In the genomic region with DNA sequence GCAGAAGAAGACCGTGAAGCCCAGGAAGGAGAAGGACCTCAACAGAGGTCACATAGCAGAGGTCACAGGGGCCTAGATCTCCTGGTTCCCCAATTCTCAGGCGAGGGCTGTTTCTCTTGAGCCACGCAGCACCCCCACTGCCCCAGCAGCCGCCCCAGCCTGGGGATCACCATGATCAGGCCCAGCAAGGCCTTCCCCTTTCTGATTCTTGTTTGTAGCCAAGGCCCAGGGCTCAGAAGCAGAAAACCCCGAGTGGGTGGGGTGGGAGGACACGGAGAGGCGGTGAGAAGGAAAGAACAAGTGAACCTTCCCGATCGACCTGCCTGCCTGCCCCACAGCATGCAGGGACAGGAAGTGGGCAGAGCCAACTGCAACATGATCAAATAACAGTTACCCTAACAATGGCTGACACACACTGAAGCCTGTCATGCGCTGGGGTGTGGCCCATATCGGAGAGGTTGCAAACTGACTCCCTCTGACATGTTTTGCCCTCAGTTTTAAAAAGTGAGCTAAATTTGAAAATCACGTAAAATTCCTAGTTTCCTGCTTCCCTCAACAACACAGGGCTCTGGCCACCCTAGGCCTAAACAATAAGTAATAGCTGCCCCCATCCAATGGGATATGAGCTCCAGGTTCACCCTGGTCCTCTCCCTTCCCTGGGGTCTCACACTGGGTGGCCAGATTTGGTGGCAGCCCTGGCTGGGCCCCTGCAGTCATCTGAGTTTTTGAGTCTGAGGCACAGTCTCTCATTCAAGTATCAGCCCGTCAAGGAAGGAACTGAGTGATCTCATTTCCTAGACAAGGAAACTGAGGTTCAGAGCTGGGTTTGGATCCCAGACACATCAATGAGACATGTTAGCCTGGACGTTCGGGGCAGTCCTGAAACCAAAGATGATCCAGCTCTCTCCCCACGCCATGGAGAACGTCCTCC, we compare ENCODE assay signal across 8 cellular contexts. TPM values are rescaled to one million over a fixed set of nuclear protein-coding genes. Genes with fewer than 3 reads are reported as not detected.
A peak's percentile ranks its signal among the peaks of the same experiment; 100 is the strongest.
DNase-seq lines count a peak whose midpoint lies in the region; ATAC-seq and TF ChIP-seq lines count a peak whose summit lies in the region.

No MANE protein-coding gene starts in this region.

- H3K27ac Mint-ChIP-seq in activated CD4-positive, alpha-beta memory T cell treated with anti-CD3 and anti-CD28 coated beads, Interleukin-2, amount 10 ng/mL, durations not matched to agents 7 days and 5 days = peak overlapping the region; percentile 96
- peak overlapping the region; percentile 71 for H3K27ac Mint-ChIP-seq in endodermal cell
- peak overlapping the region; percentile 91 for H3K27ac Mint-ChIP-seq in osteocyte (ENCODE audit: unreplicated experiment)

- peak; percentile 52 for DNase-seq in NCI-H2107 treated with DMSO at 0.1 percent for 48 hours (lab: John Stamatoyannopoulos, UW; ENCODE audit: unreplicated experiment)
- no peak for DNase-seq in NCI-H2107 (lab: John Stamatoyannopoulos, UW)
- DNase-seq in KG1 (lab: John Stamatoyannopoulos, UW) = peak; percentile 39
- DNase-seq in activated CD4-positive, alpha-beta memory T cell treated with anti-CD3 and anti-CD28 coated beads, Interleukin-2, amount 10 ng/mL, durations not matched to agents 7 days and 5 days = peak; percentile 85
- no peak for DNase-seq in endodermal cell
- no peak for DNase-seq in osteocyte (ENCODE audit: extremely low spot score, unreplicated experiment)
- DNase-seq in transverse colon = peak; percentile 66

- TF ChIP-seq CTCF in endodermal cell (conservative IDR thresholded peaks at IDR 0.05) (no peak), osteocyte (IDR thresholded peaks at IDR 0.05) (no peak), transverse colon (IDR thresholded peaks at IDR 0.05) (no peak)

- no peak for ATAC-seq in HG03457 (IDR thresholded peaks at IDR 0.05; ENCODE audit: unreplicated experiment)

- no peak for TF ChIP-seq EP300 in transverse colon (IDR thresholded peaks at IDR 0.05; ENCODE audit: low read depth)

- H3K4me1 ChIP-seq in endodermal cell (ENCODE audit: control insufficient read depth, insufficient read depth, low read length) (no peaks in the 10 kb centered on the region), transverse colon (peaks cover 37 to 62% (median 54%) of the 10 kb centered on the region in 4 donors)

- in situ Hi-C loops in transverse colon (cut with MboI; ENCODE audit: low pct_ligation_motif_present in 1 of 4, low pct_unique_long_range_greater_than_20kb in 1 of 4, low sequenced_read_pairs in 3 of 4) = no loop called here

- no peak overlapping the region for H3K9ac ChIP-seq in endodermal cell (ENCODE audit: extremely low read depth, low read length, poor library complexity, severe bottlenecking)

- H3K36me3 Mint-ChIP-seq in activated CD4-positive, alpha-beta memory T cell treated with anti-CD3 and anti-CD28 coated beads, Interleukin-2, amount 10 ng/mL, durations not matched to agents 7 days and 5 days (ENCODE audit: low read depth) = peaks cover 60% of the 10 kb centered on the region
- H3K36me3 Mint-ChIP-seq in endodermal cell (ENCODE audit: low read depth) (peaks cover 46% of the 10 kb centered on the region), osteocyte (ENCODE audit: unreplicated experiment) (peaks cover 24% of the 10 kb centered on the region)

- peaks cover 76% of the 10 kb centered on the region for H3K4me1 Mint-ChIP-seq in activated CD4-positive, alpha-beta memory T cell treated with anti-CD3 and anti-CD28 coated beads, Interleukin-2, amount 10 ng/mL, durations not matched to agents 7 days and 5 days
- H3K4me1 Mint-ChIP-seq in endodermal cell (peaks cover 38% of the 10 kb centered on the region), osteocyte (ENCODE audit: unreplicated experiment) (peaks cover 75% of the 10 kb centered on the region)

- no peaks in the 10 kb centered on the region for H3K9me3 ChIP-seq in endodermal cell (ENCODE audit: control insufficient read depth, low read length)
- H3K9me3 ChIP-seq in transverse colon = no peaks in the 10 kb centered on the region

- H3K9me3 Mint-ChIP-seq in activated CD4-positive, alpha-beta memory T cell treated with anti-CD3 and anti-CD28 coated beads, Interleukin-2, amount 10 ng/mL, durations not matched to agents 7 days and 5 days = no peaks in the 10 kb centered on the region
- H3K9me3 Mint-ChIP-seq in endodermal cell (no peaks in the 10 kb centered on the region), osteocyte (ENCODE audit: unreplicated experiment) (no peaks in the 10 kb centered on the region)

- H3K27ac ChIP-seq in endodermal cell (ENCODE audit: low read depth, low read length) = peak overlapping the region; percentile 16
- peak overlapping the region; percentile 38 to 79 (median 65) for H3K27ac ChIP-seq in transverse colon

- H3K36me3 ChIP-seq in endodermal cell (ENCODE audit: control insufficient read depth, insufficient read depth, low read length) (peaks cover 48% of the 10 kb centered on the region), transverse colon (no peaks in the 10 kb centered on the region)

- intact Hi-C loops in transverse colon (cut with DNase I; ENCODE audit: low total_unique reads) = no loop called here

- POLR2A ChIA-PET in activated CD4-positive, alpha-beta memory T cell treated with anti-CD3 and anti-CD28 coated beads, Interleukin-2, amount 10 ng/mL, durations not matched to agents 7 days and 5 days (lab: Charles Lee) = interaction anchor here (0.6 to 3.5 kb wide), 14 partner anchors 12 to 553 kb away, joined by 3 to 22 read pairs (median 4); a partner anchor contains a TSS

- peak overlapping the region; percentile 76 for H3K4me3 Mint-ChIP-seq in activated CD4-positive, alpha-beta memory T cell treated with anti-CD3 and anti-CD28 coated beads, Interleukin-2, amount 10 ng/mL, durations not matched to agents 7 days and 5 days
- no peak overlapping the region for H3K4me3 Mint-ChIP-seq in endodermal cell
- H3K4me3 Mint-ChIP-seq in osteocyte (ENCODE audit: unreplicated experiment) = peak overlapping the region; percentile 32

- H3K27me3 Mint-ChIP-seq in activated CD4-positive, alpha-beta memory T cell treated with anti-CD3 and anti-CD28 coated beads, Interleukin-2, amount 10 ng/mL, durations not matched to agents 7 days and 5 days = no peaks in the 10 kb centered on the region
- H3K27me3 Mint-ChIP-seq in endodermal cell (ENCODE audit: insufficient read depth) = no peaks in the 10 kb centered on the region
- H3K27me3 Mint-ChIP-seq in osteocyte (ENCODE audit: unreplicated experiment) = no peaks in the 10 kb centered on the region

- WGBS in endodermal cell (ENCODE audit: insufficient coverage in 1 of 2, insufficient read length in 1 of 2), 2 experiments = 79 to 86% methylated on average over 12 to 17 of the region's 17 CpGs
- WGBS in transverse colon (ENCODE audit: low coverage in 1 of 2), 2 donors = 50 to 100% methylated on average over 1 to 17 of the region's 17 CpGs

- CTCF ChIA-PET in activated CD4-positive, alpha-beta memory T cell treated with anti-CD3 and anti-CD28 coated beads, Interleukin-2, amount 10 ng/mL, durations not matched to agents 7 days and 5 days (lab: Charles Lee) = interaction anchor here (0.7 to 1.9 kb wide), 10 partner anchors 13 to 442 kb away, joined by 3 to 9 read pairs (median 5); a partner anchor contains a TSS

- TF ChIP-seq POLR2A in transverse colon (IDR thresholded peaks at IDR 0.05) = no peak

- H3K4me3 ChIP-seq in endodermal cell (ENCODE audit: low read length) (no peak overlapping the region), transverse colon (no peak overlapping the region)

- H3K27me3 ChIP-seq in endodermal cell (ENCODE audit: control insufficient read depth, insufficient read depth, low read length, poor library complexity, severe bottlenecking) = no peaks in the 10 kb centered on the region
- no peaks in the 10 kb centered on the region for H3K27me3 ChIP-seq in transverse colon

RNA-seq across cellular contexts. Expression of a gene that starts 6.5 kb away (rescaled TPM):
- 10 to 100 TPM; 30.3 to 32.3 TPM for total RNA-seq in activated CD4-positive, alpha-beta memory T cell treated with anti-CD3 and anti-CD28 coated beads, Interleukin-2, amount 10 ng/mL, durations not matched to agents 7 days and 5 days
- total RNA-seq in endodermal cell = 10 to 100 TPM; 28.0 to 30.9 TPM
- polyA plus RNA-seq in endodermal cell (2013, experiment 1 of 2) = 27.7 TPM
- polyA plus RNA-seq in endodermal cell (2013, experiment 2 of 2) = 22.7 TPM
- 61.2 and 63.7 TPM in 2 replicates for total RNA-seq in osteocyte
- total RNA-seq in transverse colon = 10 to 100 TPM in 3 of 4 donors, 1 to 10 TPM in 1; 9.6 to 30.9 (median 23.2) TPM

RNA-seq across cellular contexts. Expression of a gene that starts 34.0 kb away (rescaled TPM):
- total RNA-seq in activated CD4-positive, alpha-beta memory T cell treated with anti-CD3 and anti-CD28 coated beads, Interleukin-2, amount 10 ng/mL, durations not matched to agents 7 days and 5 days = 100 to 1,000 TPM; 153 to 154 TPM
- 100 to 1,000 TPM; 165 to 168 TPM for total RNA-seq in endodermal cell
- polyA plus RNA-seq in endodermal cell (2013, experiment 1 of 2) = 148 TPM
- polyA plus RNA-seq in endodermal cell (2013, experiment 2 of 2) = 147 TPM
- total RNA-seq in osteocyte = 102 and 106 TPM in 2 replicates
- total RNA-seq in transverse colon = 100 to 1,000 TPM in 1 of 4 donors, 10 to 100 TPM in 3; 23.7 to 104 (median 62.8) TPM

RNA-seq across cellular contexts. Expression of a gene that starts 43.6 kb away (rescaled TPM):
- 10 to 100 TPM; 36.5 to 37.5 TPM for total RNA-seq in activated CD4-positive, alpha-beta memory T cell treated with anti-CD3 and anti-CD28 coated beads, Interleukin-2, amount 10 ng/mL, durations not matched to agents 7 days and 5 days
- total RNA-seq in endodermal cell (10 to 100 TPM; 14.9 to 15.1 TPM), osteocyte (59.1 and 60.7 TPM in 2 replicates), transverse colon (10 to 100 TPM; 26.1 to 78.9 (median 57.1) TPM)
- polyA plus RNA-seq in endodermal cell (2013, experiment 1 of 2) = 11.9 TPM
- 8.9 TPM for polyA plus RNA-seq in endodermal cell (2013, experiment 2 of 2)

Comparison
In these comparisons a context has a peak if more than half of its experiments do, and no peak if none do; other contexts are left out.
1. DNase-seq: peak in NCI-H2107 treated with DMSO at 0.1 percent for 48 hours (single experiment), KG1 (single experiment), activated CD4-positive, alpha-beta memory T cell treated with anti-CD3 and anti-CD28 coated beads, Interleukin-2, amount 10 ng/mL, durations not matched to agents 7 days and 5 days (single experiment) and transverse colon (single experiment); none in NCI-H2107 (single experiment), endodermal cell (single experiment) and osteocyte (single experiment).
2. Peak in every context shown above with its lines, with median percentiles within 50 percentile points of each other: H3K27ac Mint-ChIP-seq.